16 cellular contexts compared by ENCODE assay signal in genomic region chr1:9037476-9038337, GRCh38. TPM values are rescaled to one million over a fixed set of nuclear protein-coding genes. Genes with fewer than 3 reads are reported as not detected.
DNase-seq lines count a peak whose midpoint lies in the region; ATAC-seq and TF ChIP-seq lines count a peak whose summit lies in the region.
"Had no signal": no experiment of that assay in that cellular context is flagged by ENCODE, and none has a peak within 500 bp of the region (broad histone marks: within the 10 kb centered on the region; RNA-seq: fewer than 3 reads in every experiment).

No MANE protein-coding gene starts in this region.

- POLR2A ChIA-PET in activated CD8-positive, alpha-beta T cell treated with anti-CD3 and anti-CD28 coated beads for 36 hours (lab: Charles Lee) = no interaction called here

- intact Hi-C loops in Right ventricle myocardium inferior (cut with DNase I) = no loop called here
- intact Hi-C loops in Right ventricle myocardium superior (cut with DNase I) = no loop called here
- intact Hi-C loops in activated CD8-positive, alpha-beta T cell treated with anti-CD3 and anti-CD28 coated beads for 36 hours (cut with micrococcal nuclease) = no loop called here

- H3K36me3 Mint-ChIP-seq in natural killer cell treated with Interleukin-12 subunit alpha and Interleukin-12 subunit beta and Interleukin-15 and Interleukin-18, amount 100 ng/mL, for 72 hours = peaks cover 14% of the 10 kb centered on the region
- H3K36me3 Mint-ChIP-seq in activated CD8-positive, alpha-beta T cell treated with anti-CD3 and anti-CD28 coated beads for 36 hours (ENCODE audit: low read depth) = peaks cover 3% of the 10 kb centered on the region

- no peak for ATAC-seq in Right ventricle myocardium inferior
- no peak for ATAC-seq in Right ventricle myocardium superior (ENCODE audit: poor library complexity)
- ATAC-seq in HG02981 (IDR thresholded peaks at IDR 0.05; ENCODE audit: unreplicated experiment) = peak; percentile 59
- no peak for ATAC-seq in HG02763 (IDR thresholded peaks at IDR 0.05; ENCODE audit: unreplicated experiment)
- no peak for ATAC-seq in natural killer cell treated with Interleukin-12 subunit alpha and Interleukin-12 subunit beta and Interleukin-15 and Interleukin-18, amount 100 ng/mL, for 72 hours
- no peak for ATAC-seq in HG03439 (IDR thresholded peaks at IDR 0.05; ENCODE audit: unreplicated experiment)
- ATAC-seq in activated CD8-positive, alpha-beta T cell treated with anti-CD3 and anti-CD28 coated beads for 36 hours = no peak
- ATAC-seq: activated CD4-positive, alpha-beta T cell treated with anti-CD3 and anti-CD28 coated beads for 36 hours had no signal

- no peaks in the 10 kb centered on the region for H3K4me1 Mint-ChIP-seq in natural killer cell treated with Interleukin-12 subunit alpha and Interleukin-12 subunit beta and Interleukin-15 and Interleukin-18, amount 100 ng/mL, for 72 hours (ENCODE audit: low read depth in 2 of 2)
- no peaks in the 10 kb centered on the region for H3K4me1 Mint-ChIP-seq in activated CD8-positive, alpha-beta T cell treated with anti-CD3 and anti-CD28 coated beads for 36 hours (ENCODE audit: low read depth)
- H3K4me1 Mint-ChIP-seq: activated CD4-positive, alpha-beta T cell treated with anti-CD3 and anti-CD28 coated beads for 36 hours; CD14-positive monocyte had no signal

- H3K4me3 Mint-ChIP-seq in natural killer cell treated with Interleukin-12 subunit alpha and Interleukin-12 subunit beta and Interleukin-15 and Interleukin-18, amount 100 ng/mL, for 72 hours = no peak overlapping the region
- no peak overlapping the region for H3K4me3 Mint-ChIP-seq in activated CD8-positive, alpha-beta T cell treated with anti-CD3 and anti-CD28 coated beads for 36 hours
- H3K4me3 Mint-ChIP-seq: activated CD4-positive, alpha-beta T cell treated with anti-CD3 and anti-CD28 coated beads for 36 hours; CD14-positive monocyte had no signal

- DNase-seq in Right ventricle myocardium inferior (ENCODE audit: missing footprints) (peak; percentile 56), Right ventricle myocardium superior (no peak), germinal center (ENCODE audit: low spot score) (peak; percentile 74)
- no peak for DNase-seq in natural killer cell treated with Interleukin-12 subunit alpha and Interleukin-12 subunit beta and Interleukin-15 and Interleukin-18, amount 100 ng/mL, for 72 hours (ENCODE audit: low spot score)
- no peak for DNase-seq in activated CD8-positive, alpha-beta T cell treated with anti-CD3 and anti-CD28 coated beads for 36 hours
- DNase-seq: activated CD4-positive, alpha-beta T cell treated with anti-CD3 and anti-CD28 coated beads for 36 hours; activated effector memory CD4-positive, alpha-beta T cell treated with anti-CD3 and anti-CD28 coated beads, Interleukin-2, amount 50 U/mL, for 16 hours; H7; NCI-H526; OCI-M1; thyroid gland had no signal

- no peak for TF ChIP-seq CTCF in activated CD8-positive, alpha-beta T cell treated with anti-CD3 and anti-CD28 coated beads for 36 hours (IDR thresholded peaks at IDR 0.05)

- peaks cover 7 to 19% of the 10 kb centered on the region in 2 donors for H3K27me3 Mint-ChIP-seq in natural killer cell treated with Interleukin-12 subunit alpha and Interleukin-12 subunit beta and Interleukin-15 and Interleukin-18, amount 100 ng/mL, for 72 hours
- H3K27me3 Mint-ChIP-seq in activated CD8-positive, alpha-beta T cell treated with anti-CD3 and anti-CD28 coated beads for 36 hours = no peaks in the 10 kb centered on the region
- H3K27me3 Mint-ChIP-seq: activated CD4-positive, alpha-beta T cell treated with anti-CD3 and anti-CD28 coated beads for 36 hours had no signal

- H3K27ac Mint-ChIP-seq in natural killer cell treated with Interleukin-12 subunit alpha and Interleukin-12 subunit beta and Interleukin-15 and Interleukin-18, amount 100 ng/mL, for 72 hours = no peak overlapping the region
- H3K27ac Mint-ChIP-seq in activated CD8-positive, alpha-beta T cell treated with anti-CD3 and anti-CD28 coated beads for 36 hours = no peak overlapping the region
- H3K27ac Mint-ChIP-seq: activated CD4-positive, alpha-beta T cell treated with anti-CD3 and anti-CD28 coated beads for 36 hours; CD14-positive monocyte had no signal

- peaks cover 12% of the 10 kb centered on the region for H3K9me3 Mint-ChIP-seq in natural killer cell treated with Interleukin-12 subunit alpha and Interleukin-12 subunit beta and Interleukin-15 and Interleukin-18, amount 100 ng/mL, for 72 hours
- peaks cover 14% of the 10 kb centered on the region for H3K9me3 Mint-ChIP-seq in activated CD8-positive, alpha-beta T cell treated with anti-CD3 and anti-CD28 coated beads for 36 hours

- CTCF ChIA-PET in activated CD8-positive, alpha-beta T cell treated with anti-CD3 and anti-CD28 coated beads for 36 hours (lab: Charles Lee) = interaction anchor here (1.6 kb wide), 1 partner anchor 33 kb away, joined by 6 read pairs; no protein-coding TSS in a partner anchor

RNA-seq across cellular contexts. Expression of gene SLC2A7, which starts 11.5 kb away (rescaled TPM):
- total RNA-seq in Right ventricle myocardium inferior (not detected), Right ventricle myocardium superior (not detected)
- not detected for total RNA-seq in natural killer cell treated with Interleukin-12 subunit alpha and Interleukin-12 subunit beta and Interleukin-15 and Interleukin-18, amount 100 ng/mL, for 72 hours
- total RNA-seq in activated CD8-positive, alpha-beta T cell treated with anti-CD3 and anti-CD28 coated beads for 36 hours = under 1 TPM in 1 of 2 experiments, not detected in 1; 0.20 TPM
- total RNA-seq: A172; activated CD4-positive, alpha-beta T cell treated with anti-CD3 and anti-CD28 coated beads for 36 hours; H7 had no signal

RNA-seq across cellular contexts. Expression of gene SLC2A5, which starts 31.7 kb away (rescaled TPM):
- total RNA-seq in Right ventricle myocardium inferior (3.6 TPM), Right ventricle myocardium superior (2.1 TPM)
- total RNA-seq in natural killer cell treated with Interleukin-12 subunit alpha and Interleukin-12 subunit beta and Interleukin-15 and Interleukin-18, amount 100 ng/mL, for 72 hours = not detected
- not detected for total RNA-seq in activated CD8-positive, alpha-beta T cell treated with anti-CD3 and anti-CD28 coated beads for 36 hours
- total RNA-seq: A172; activated CD4-positive, alpha-beta T cell treated with anti-CD3 and anti-CD28 coated beads for 36 hours had no signal

Comparison
In these comparisons a context has a peak if more than half of its experiments do, and no peak if none do; other contexts are left out.
1. DNase-seq: peak in Right ventricle myocardium inferior (single experiment) and germinal center (single experiment); none in Right ventricle myocardium superior (single experiment), natural killer cell treated with Interleukin-12 subunit alpha and Interleukin-12 subunit beta and Interleukin-15 and Interleukin-18, amount 100 ng/mL, for 72 hours (single experiment) and activated CD8-positive, alpha-beta T cell treated with anti-CD3 and anti-CD28 coated beads for 36 hours (single experiment).